Comparison of ENCODE assay signal across 30 cellular contexts in the genomic region with DNA sequence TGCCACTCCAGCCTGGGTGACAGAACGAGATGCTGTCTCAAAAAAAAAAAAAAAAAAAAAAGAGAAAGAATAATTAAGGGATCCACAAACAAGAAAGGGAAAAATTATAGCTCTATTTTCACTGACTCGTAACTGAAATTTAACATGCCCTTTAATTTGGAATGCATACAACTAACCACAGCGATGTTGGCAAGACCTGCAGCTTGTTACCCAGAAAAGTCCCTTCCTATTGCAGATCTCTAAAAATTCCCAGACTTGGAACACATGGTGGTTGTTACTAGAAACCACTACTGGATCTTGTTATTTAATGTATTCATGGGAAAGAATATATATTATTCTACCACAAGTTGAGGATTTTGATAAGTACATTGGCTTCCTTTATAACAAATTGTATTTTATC. TPM values are rescaled to one million over a fixed set of nuclear protein-coding genes. Genes with fewer than 3 reads are reported as not detected.
DNase-seq lines count a peak whose midpoint lies in the region; TF ChIP-seq lines count a peak whose summit lies in the region.
"Had no signal": no experiment of that assay in that cellular context is flagged by ENCODE, and none has a peak within 500 bp of the region (broad histone marks: within the 10 kb centered on the region; RNA-seq: fewer than 3 reads in every experiment).

No MANE protein-coding gene starts in this region.

- H3K36me3 Mint-ChIP-seq in Calu3 (ENCODE audit: insufficient read depth, unreplicated experiment) = no peaks in the 10 kb centered on the region
- H3K36me3 Mint-ChIP-seq in activated T-helper 2 cell treated with anti-CD3 and anti-CD28 coated beads, Interferon-gamma antibody, Interleukin-2, Interleukin-4, amounts not matched to agents 10 μg/mL and 5 μg/mL and 100 μg/mL, durations not matched to agents 14 hours and 24 hours and 36 hours (ENCODE audit: low read depth) = no peaks in the 10 kb centered on the region

- no TSS peak for BruUV-seq in Calu3 (replicated peaks; lab: Mats Ljungman, UMichigan)

- DNase-seq in AG09309 (ENCODE audit: low read depth) (peak; percentile 7), GM04504 (ENCODE audit: low read depth) (peak; percentile 35), astrocyte of the spinal cord (ENCODE audit: low read depth, low spot score) (peak; percentile 62), middle frontal gyrus (ENCODE audit: extremely low spot score, low spot score) (peak; percentile 19), Calu3 (no peak), NCI-H2081 treated with DMSO at 0.1 percent for 48 hours (lab: John Stamatoyannopoulos, UW) (no peak), islet precursor cell (no peak)
- DNase-seq in activated T-helper 2 cell treated with anti-CD3 and anti-CD28 coated beads, Interferon-gamma antibody, Interleukin-2, Interleukin-4, amounts not matched to agents 10 μg/mL and 5 μg/mL and 100 μg/mL, durations not matched to agents 14 hours and 24 hours and 36 hours (ENCODE audit: low spot score) = no peak
- DNase-seq: ACHN; activated CD4-positive, alpha-beta T cell treated with anti-CD3 and anti-CD28 coated beads for 4 hours; activated CD8-positive, alpha-beta memory T cell treated with anti-CD3 and anti-CD28 coated beads for 24 hours; activated effector memory CD4-positive, alpha-beta T cell treated with anti-CD3 and anti-CD28 coated beads, Interleukin-2, amount 50 U/mL, for 16 hours; activated naive CD8-positive, alpha-beta T cell treated with anti-CD3 and anti-CD28 coated beads, Interleukin-2, amount 50 U/mL, for 24 hours; colonic mucosa; effector memory CD4-positive, alpha-beta T cell; left lung; naive B cell; NCI-H1436; OCI-M1; psoas muscle; sigmoid colon; stimulated activated CD4-positive, alpha-beta T cell treated with anti-CD3 and anti-CD28 coated beads, Interleukin-15, amount 100 ng/mL, for 24 hours; stimulated activated naive CD4-positive, alpha-beta T cell had no signal

- no peak overlapping the region for H3K4me3 Mint-ChIP-seq in Calu3 (ENCODE audit: low read depth, unreplicated experiment)
- no peak overlapping the region for H3K4me3 Mint-ChIP-seq in activated T-helper 2 cell treated with anti-CD3 and anti-CD28 coated beads, Interferon-gamma antibody, Interleukin-2, Interleukin-4, amounts not matched to agents 10 μg/mL and 5 μg/mL and 100 μg/mL, durations not matched to agents 14 hours and 24 hours and 36 hours (ENCODE audit: low read depth)
- H3K4me3 Mint-ChIP-seq: activated naive CD8-positive, alpha-beta T cell treated with anti-CD3 and anti-CD28 coated beads, Interleukin-2, amount 50 U/mL, for 24 hours; naive B cell; T-helper 2 cell treated with Interferon-gamma antibody and Interleukin-4, amounts not matched to agents 5 μg/mL and 100 μg/mL, for 36 hours had no signal

- CTCF ChIA-PET in Calu3 (lab: Charles Lee) = no interaction called here

- intact Hi-C loops in Calu3 (cut with micrococcal nuclease; ENCODE audit: unreplicated experiment) = loop anchor here (10.0 kb wide), 1 partner anchor 55 kb away; a partner anchor contains a TSS
- intact Hi-C loops in activated T-helper 2 cell treated with anti-CD3 and anti-CD28 coated beads, Interferon-gamma antibody, Interleukin-2, Interleukin-4, amounts not matched to agents 10 μg/mL and 5 μg/mL and 100 μg/mL, durations not matched to agents 14 hours and 24 hours and 36 hours (cut with micrococcal nuclease) = no loop called here

- no peak overlapping the region for H3K27ac Mint-ChIP-seq in Calu3 (ENCODE audit: unreplicated experiment)
- H3K27ac Mint-ChIP-seq in activated T-helper 2 cell treated with anti-CD3 and anti-CD28 coated beads, Interferon-gamma antibody, Interleukin-2, Interleukin-4, amounts not matched to agents 10 μg/mL and 5 μg/mL and 100 μg/mL, durations not matched to agents 14 hours and 24 hours and 36 hours = no peak overlapping the region
- H3K27ac Mint-ChIP-seq: activated naive CD8-positive, alpha-beta T cell treated with anti-CD3 and anti-CD28 coated beads, Interleukin-2, amount 50 U/mL, for 24 hours; T-helper 2 cell treated with Interferon-gamma antibody and Interleukin-4, amounts not matched to agents 5 μg/mL and 100 μg/mL, for 36 hours had no signal

- no peak overlapping the region for H3K4me3 ChIP-seq in AG09309 (ENCODE audit: control insufficient read depth, low read depth, low read length)
- H3K4me3 ChIP-seq in astrocyte of the spinal cord (ENCODE audit: low read depth, low read length) = no peak overlapping the region
- H3K4me3 ChIP-seq: colonic mucosa, hepatocyte, left lung, psoas muscle, sigmoid colon had no signal

- TF ChIP-seq CTCF in AG09309 (IDR thresholded peaks at IDR 0.05; ENCODE audit: control insufficient read depth, insufficient read depth, low read depth, low read length, missing control alignments) (no peak), astrocyte of the spinal cord (IDR thresholded peaks at IDR 0.05; ENCODE audit: low read depth, low read length) (no peak), Calu3 (IDR thresholded peaks at IDR 0.05; ENCODE audit: unreplicated experiment) (no peak)

- H3K27me3 Mint-ChIP-seq in Calu3 (ENCODE audit: unreplicated experiment) = no peaks in the 10 kb centered on the region
- peaks cover 19% of the 10 kb centered on the region for H3K27me3 Mint-ChIP-seq in activated T-helper 2 cell treated with anti-CD3 and anti-CD28 coated beads, Interferon-gamma antibody, Interleukin-2, Interleukin-4, amounts not matched to agents 10 μg/mL and 5 μg/mL and 100 μg/mL, durations not matched to agents 14 hours and 24 hours and 36 hours (ENCODE audit: low read depth)

- peaks cover 16% of the 10 kb centered on the region for H3K4me1 Mint-ChIP-seq in Calu3 (ENCODE audit: low read depth, unreplicated experiment)
- H3K4me1 Mint-ChIP-seq in activated T-helper 2 cell treated with anti-CD3 and anti-CD28 coated beads, Interferon-gamma antibody, Interleukin-2, Interleukin-4, amounts not matched to agents 10 μg/mL and 5 μg/mL and 100 μg/mL, durations not matched to agents 14 hours and 24 hours and 36 hours (ENCODE audit: low read depth) = no peaks in the 10 kb centered on the region
- H3K4me1 Mint-ChIP-seq: activated naive CD8-positive, alpha-beta T cell treated with anti-CD3 and anti-CD28 coated beads, Interleukin-2, amount 50 U/mL, for 24 hours had no signal

- H3K9me3 Mint-ChIP-seq in Calu3 (ENCODE audit: low read depth, unreplicated experiment) = no peaks in the 10 kb centered on the region
- no peaks in the 10 kb centered on the region for H3K9me3 Mint-ChIP-seq in activated T-helper 2 cell treated with anti-CD3 and anti-CD28 coated beads, Interferon-gamma antibody, Interleukin-2, Interleukin-4, amounts not matched to agents 10 μg/mL and 5 μg/mL and 100 μg/mL, durations not matched to agents 14 hours and 24 hours and 36 hours
- H3K9me3 Mint-ChIP-seq: activated naive CD8-positive, alpha-beta T cell treated with anti-CD3 and anti-CD28 coated beads, Interleukin-2, amount 50 U/mL, for 24 hours; T-helper 2 cell treated with Interferon-gamma antibody and Interleukin-4, amounts not matched to agents 5 μg/mL and 100 μg/mL, for 36 hours had no signal

- in situ Hi-C loops in astrocyte of the spinal cord (cut with HindIII; ENCODE audit: low sequenced_read_pairs) = no loop called here

RNA-seq across cellular contexts. Expression of a gene that starts 27.8 kb away (rescaled TPM):
- total RNA-seq in Calu3 (2022) = not detected in 2 replicates
- not detected in 2 replicates for total RNA-seq in activated T-helper 2 cell treated with anti-CD3 and anti-CD28 coated beads, Interferon-gamma antibody, Interleukin-2, Interleukin-4, amounts not matched to agents 10 μg/mL and 5 μg/mL and 100 μg/mL, durations not matched to agents 14 hours and 24 hours and 36 hours
- total RNA-seq: epithelial cell of proximal tubule, frontal cortex, H4, hepatocyte, left lung, NCI-H460, psoas muscle, Right ventricle myocardium inferior had no signal

RNA-seq across cellular contexts. Expression of a gene that starts 54.1 kb away (rescaled TPM):
- 33.4 and 36.7 TPM in 2 replicates for total RNA-seq in Calu3 (2022)
- 17.2 and 20.0 TPM in 2 replicates for total RNA-seq in activated T-helper 2 cell treated with anti-CD3 and anti-CD28 coated beads, Interferon-gamma antibody, Interleukin-2, Interleukin-4, amounts not matched to agents 10 μg/mL and 5 μg/mL and 100 μg/mL, durations not matched to agents 14 hours and 24 hours and 36 hours

Comparison
In these comparisons a context has a peak if more than half of its experiments do, and no peak if none do; other contexts are left out.
1. DNase-seq: peak in AG09309 (single experiment), GM04504 (single experiment), astrocyte of the spinal cord (single experiment) and middle frontal gyrus (single experiment); none in Calu3 (single experiment), NCI-H2081 treated with DMSO at 0.1 percent for 48 hours (single experiment), islet precursor cell (single experiment) and activated T-helper 2 cell treated with anti-CD3 and anti-CD28 coated beads, Interferon-gamma antibody, Interleukin-2, Interleukin-4, amounts not matched to agents 10 μg/mL and 5 μg/mL and 100 μg/mL, durations not matched to agents 14 hours and 24 hours and 36 hours (single experiment).